8 cellular contexts compared by ENCODE assay signal in genomic region chr6:26045939-26046368, GRCh38. TPM values are rescaled to one million over a fixed set of nuclear protein-coding genes. Genes with fewer than 3 reads are reported as not detected.
DNase-seq lines count a peak whose midpoint lies in the region; ATAC-seq lines count a peak whose summit lies in the region.

No MANE protein-coding gene starts in this region.

- H3K27ac Mint-ChIP-seq in CD4-positive, CD25-positive, alpha-beta regulatory T cell = peak overlapping the region in 2 of 3 donors; percentile 99
- H3K27ac Mint-ChIP-seq in activated T-helper 17 cell treated with anti-CD3 and anti-CD28 coated beads, Interleukin-2, amount 50 U/mL, for 72 hours = peak overlapping the region; percentile 98

- no peaks in the 10 kb centered on the region for H3K36me3 ChIP-seq in CD4-positive, CD25-positive, alpha-beta regulatory T cell (ENCODE audit: control insufficient read depth, insufficient read depth, low read length)

- peak overlapping the region; percentile 92 for H3K27ac ChIP-seq in CD4-positive, CD25-positive, alpha-beta regulatory T cell (ENCODE audit: insufficient read depth, low read length, poor library complexity, severe bottlenecking)
- no peak overlapping the region for H3K27ac ChIP-seq in caudate nucleus (ENCODE audit: low read depth, low read length)

- H3K4me1 Mint-ChIP-seq in CD4-positive, CD25-positive, alpha-beta regulatory T cell = peaks cover 6 to 28% (median 19%) of the 10 kb centered on the region in 4 donors
- peaks cover 7% of the 10 kb centered on the region for H3K4me1 Mint-ChIP-seq in activated T-helper 17 cell treated with anti-CD3 and anti-CD28 coated beads, Interleukin-2, amount 50 U/mL, for 72 hours

- peaks cover 26% of the 10 kb centered on the region for H3K4me1 ChIP-seq in CD4-positive, CD25-positive, alpha-beta regulatory T cell (ENCODE audit: control insufficient read depth, insufficient read depth, low read length, poor library complexity, severe bottlenecking)

- no peaks in the 10 kb centered on the region for H3K27me3 Mint-ChIP-seq in CD4-positive, CD25-positive, alpha-beta regulatory T cell
- no peaks in the 10 kb centered on the region for H3K27me3 Mint-ChIP-seq in activated T-helper 17 cell treated with anti-CD3 and anti-CD28 coated beads, Interleukin-2, amount 50 U/mL, for 72 hours

- peak in 1 of 3 donors; percentile 62 for DNase-seq in CD4-positive, CD25-positive, alpha-beta regulatory T cell
- DNase-seq in HK-2 (ENCODE audit: unreplicated experiment) (peak; percentile 18), left kidney (ENCODE audit: low read depth, low spot score) (peak; percentile 51), cortex of kidney (lab: John Stamatoyannopoulos, UW) (no peak), midbrain (lab: John Stamatoyannopoulos, UW) (no peak), caudate nucleus (lab: John Stamatoyannopoulos, UW) (no peak), NCI-H2107 (lab: John Stamatoyannopoulos, UW) (no peak)

- no peaks in the 10 kb centered on the region for H3K9me3 ChIP-seq in CD4-positive, CD25-positive, alpha-beta regulatory T cell (ENCODE audit: control insufficient read depth in 2 of 2, low read length in 2 of 2)

- peak overlapping the region; percentile 4 to 96 (median 93) for H3K4me3 Mint-ChIP-seq in CD4-positive, CD25-positive, alpha-beta regulatory T cell
- H3K4me3 Mint-ChIP-seq in activated T-helper 17 cell treated with anti-CD3 and anti-CD28 coated beads, Interleukin-2, amount 50 U/mL, for 72 hours = peak overlapping the region; percentile 89

- H3K4me3 ChIP-seq in CD4-positive, CD25-positive, alpha-beta regulatory T cell (ENCODE audit: low read depth, low read length) = peak overlapping the region; percentile 100

- H3K36me3 Mint-ChIP-seq in CD4-positive, CD25-positive, alpha-beta regulatory T cell = no peaks in the 10 kb centered on the region
- peaks cover 18% of the 10 kb centered on the region for H3K36me3 Mint-ChIP-seq in activated T-helper 17 cell treated with anti-CD3 and anti-CD28 coated beads, Interleukin-2, amount 50 U/mL, for 72 hours (ENCODE audit: low read depth)

- H3K9me3 Mint-ChIP-seq in CD4-positive, CD25-positive, alpha-beta regulatory T cell = no peaks in the 10 kb centered on the region
- H3K9me3 Mint-ChIP-seq in activated T-helper 17 cell treated with anti-CD3 and anti-CD28 coated beads, Interleukin-2, amount 50 U/mL, for 72 hours = no peaks in the 10 kb centered on the region

- no peaks in the 10 kb centered on the region for H3K27me3 ChIP-seq in CD4-positive, CD25-positive, alpha-beta regulatory T cell (ENCODE audit: control insufficient read depth, insufficient read depth, low read length)

- ATAC-seq in CD4-positive, CD25-positive, alpha-beta regulatory T cell (ENCODE audit: low read depth in 2 of 2) = no peak
- no peak for ATAC-seq in activated T-helper 17 cell treated with anti-CD3 and anti-CD28 coated beads, Interleukin-2, amount 50 U/mL, for 72 hours (replicated peaks)

RNA-seq across cellular contexts. Expression of gene HFE, which starts 41.3 kb away (rescaled TPM):
- total RNA-seq in CD4-positive, CD25-positive, alpha-beta regulatory T cell = 2.6 TPM
- polyA plus RNA-seq in CD4-positive, CD25-positive, alpha-beta regulatory T cell = 1 to 10 TPM; 1.2 to 2.5 (median 2.4) TPM
- total RNA-seq in activated T-helper 17 cell treated with anti-CD3 and anti-CD28 coated beads, Interleukin-2, amount 50 U/mL, for 72 hours = 1 to 10 TPM; 1.7 to 2.1 TPM

Comparison
In these comparisons a context has a peak if more than half of its experiments do, and no peak if none do; other contexts are left out.
1. DNase-seq: peak in HK-2 (single experiment) and left kidney (single experiment); none in cortex of kidney (single experiment), midbrain (single experiment), caudate nucleus (0 of 61) and NCI-H2107 (single experiment).